In the genomic region with DNA sequence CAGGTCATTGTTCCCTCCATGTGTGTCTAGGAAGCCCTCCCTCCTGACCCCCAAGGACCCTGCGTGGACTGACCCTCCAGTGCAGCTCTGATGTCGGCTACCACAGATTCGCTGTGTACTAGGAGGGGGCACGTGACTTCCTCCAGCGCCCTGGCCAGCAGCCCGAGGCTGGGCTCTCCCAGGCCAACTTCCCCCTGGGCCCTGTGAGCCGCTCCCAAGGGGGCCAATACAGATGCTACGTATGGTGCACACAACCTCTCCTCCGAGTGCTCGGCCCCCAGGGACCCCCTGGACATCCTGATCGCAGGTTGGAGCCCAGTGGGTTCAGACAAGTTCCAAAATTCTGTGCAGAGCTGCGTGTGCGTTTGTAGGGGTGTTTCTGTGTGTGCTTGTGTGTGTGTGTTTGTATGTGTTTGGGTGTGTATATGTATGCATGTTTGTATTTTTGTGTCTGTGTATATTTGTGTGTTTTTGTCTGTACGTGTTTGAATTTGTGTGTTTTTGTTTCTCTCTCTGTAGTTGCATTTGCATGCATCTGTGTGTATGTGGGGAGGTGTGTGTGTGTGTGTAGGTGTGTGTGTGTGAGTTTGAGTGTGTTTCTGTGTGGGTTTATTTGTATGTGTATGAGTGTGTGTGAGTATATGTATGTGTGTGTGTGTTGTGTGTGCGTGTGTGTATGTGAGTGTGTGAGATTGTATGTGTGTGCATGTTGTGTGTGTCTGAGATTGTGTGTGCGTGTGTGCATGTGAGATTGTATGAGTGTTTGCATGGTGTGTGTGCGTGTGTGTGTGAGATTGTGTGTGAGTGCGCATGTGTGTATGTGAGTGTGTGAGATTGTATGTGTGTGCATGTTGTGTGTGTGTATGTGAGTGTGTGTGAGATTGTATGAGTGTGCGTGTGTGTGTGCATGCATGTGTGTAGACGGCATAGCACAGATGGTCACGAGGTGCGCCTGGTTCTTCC, we compare ENCODE assay signal across 19 cellular contexts. TPM values are rescaled to one million over a fixed set of nuclear protein-coding genes. Genes with fewer than 3 reads are reported as not detected.
DNase-seq lines count a peak whose midpoint lies in the region; ATAC-seq and TF ChIP-seq lines count a peak whose summit lies in the region.
"Had no signal": no experiment of that assay in that cellular context is flagged by ENCODE, and none has a peak within 500 bp of the region (broad histone marks: within the 10 kb centered on the region; RNA-seq: fewer than 3 reads in every experiment).

No MANE protein-coding gene starts in this region.

- CTCF ChIA-PET in activated CD4-positive, alpha-beta memory T cell treated with anti-CD3 and anti-CD28 coated beads, Interleukin-2, amount 10 ng/mL, durations not matched to agents 7 days and 5 days (lab: Charles Lee), result no interaction called here

- peak; percentile 55 for DNase-seq in Ammon's horn (ENCODE audit: low spot score)
- peak; percentile 29 for DNase-seq in MV-4-11 (lab: John Stamatoyannopoulos, UW)
- peak; percentile 42 for DNase-seq in left lobe of liver (ENCODE audit: low spot score)
- no peak for DNase-seq in GM19240 (ENCODE audit: insufficient read length, low spot score)
- DNase-seq in activated CD4-positive, alpha-beta memory T cell treated with anti-CD3 and anti-CD28 coated beads, Interleukin-2, amount 10 ng/mL, durations not matched to agents 7 days and 5 days, result no peak
- DNase-seq in H4 (ENCODE audit: low spot score), result no peak
- DNase-seq: activated CD8-positive, alpha-beta memory T cell treated with anti-CD3 and anti-CD28 coated beads, Interleukin-2, amount 50 U/mL, for 4 hours; DMS153; effector CD8-positive, alpha-beta T cell; foreskin fibroblast; H9 had no signal

- peak overlapping the region; percentile 38 for H3K4me3 ChIP-seq in GM12875 (ENCODE audit: low read depth, low read length)
- H3K4me3 ChIP-seq: tibial artery had no signal

- no peaks in the 10 kb centered on the region for H3K36me3 Mint-ChIP-seq in activated CD4-positive, alpha-beta memory T cell treated with anti-CD3 and anti-CD28 coated beads, Interleukin-2, amount 10 ng/mL, durations not matched to agents 7 days and 5 days (ENCODE audit: low read depth)
- H3K36me3 Mint-ChIP-seq: activated naive CD4-positive, alpha-beta T cell treated with anti-CD3 and anti-CD28 coated beads, Interleukin-2, amount 50 U/mL, for 72 hours had no signal

- no peak overlapping the region for H3K27ac Mint-ChIP-seq in activated CD4-positive, alpha-beta memory T cell treated with anti-CD3 and anti-CD28 coated beads, Interleukin-2, amount 10 ng/mL, durations not matched to agents 7 days and 5 days
- H3K27ac Mint-ChIP-seq: activated naive CD4-positive, alpha-beta T cell treated with anti-CD3 and anti-CD28 coated beads, Interleukin-2, amount 50 U/mL, for 72 hours; H9; WTC11 had no signal

- peaks cover 6% of the 10 kb centered on the region for H3K9me3 Mint-ChIP-seq in activated CD4-positive, alpha-beta memory T cell treated with anti-CD3 and anti-CD28 coated beads, Interleukin-2, amount 10 ng/mL, durations not matched to agents 7 days and 5 days

- peaks cover 13% of the 10 kb centered on the region for H3K27me3 Mint-ChIP-seq in activated CD4-positive, alpha-beta memory T cell treated with anti-CD3 and anti-CD28 coated beads, Interleukin-2, amount 10 ng/mL, durations not matched to agents 7 days and 5 days

- H3K4me1 Mint-ChIP-seq in activated CD4-positive, alpha-beta memory T cell treated with anti-CD3 and anti-CD28 coated beads, Interleukin-2, amount 10 ng/mL, durations not matched to agents 7 days and 5 days, result peaks cover 12% of the 10 kb centered on the region
- H3K4me1 Mint-ChIP-seq: H9, WTC11 had no signal

- no peak for TF ChIP-seq CTCF in GM12875 (IDR thresholded peaks at IDR 0.05; ENCODE audit: borderline replicate concordance, insufficient read depth, low read depth, low read length)

- H3K4me3 Mint-ChIP-seq in activated CD4-positive, alpha-beta memory T cell treated with anti-CD3 and anti-CD28 coated beads, Interleukin-2, amount 10 ng/mL, durations not matched to agents 7 days and 5 days, result no peak overlapping the region
- H3K4me3 Mint-ChIP-seq: H9, WTC11 had no signal

- POLR2A ChIA-PET in activated CD4-positive, alpha-beta memory T cell treated with anti-CD3 and anti-CD28 coated beads, Interleukin-2, amount 10 ng/mL, durations not matched to agents 7 days and 5 days (lab: Charles Lee), result no interaction called here

- ATAC-seq in left lobe of liver (peak; percentile 36), GM18870 (IDR thresholded peaks at IDR 0.05; ENCODE audit: unreplicated experiment) (no peak)
- ATAC-seq: activated naive CD4-positive, alpha-beta T cell treated with anti-CD3 and anti-CD28 coated beads, Interleukin-2, amount 50 U/mL, for 72 hours; WTC11 had no signal

RNA-seq across cellular contexts. Expression of a gene that starts 21.4 kb away (rescaled TPM):
- total RNA-seq in left lobe of liver, result 1.6 TPM
- not detected for total RNA-seq in activated CD4-positive, alpha-beta memory T cell treated with anti-CD3 and anti-CD28 coated beads, Interleukin-2, amount 10 ng/mL, durations not matched to agents 7 days and 5 days
- total RNA-seq in H4 (2014; rRNA removed; shearing (Covaris generic)), result not detected in 2 replicates
- total RNA-seq: activated naive CD4-positive, alpha-beta T cell treated with anti-CD3 and anti-CD28 coated beads, Interleukin-2, amount 50 U/mL, for 72 hours; bronchial epithelial cell; H9; MCF 10A; pulmonary artery endothelial cell; WTC11 had no signal

RNA-seq across cellular contexts. Expression of a gene that starts 41.2 kb away (rescaled TPM):
- total RNA-seq in left lobe of liver, result 0.60 TPM
- not detected for total RNA-seq in activated CD4-positive, alpha-beta memory T cell treated with anti-CD3 and anti-CD28 coated beads, Interleukin-2, amount 10 ng/mL, durations not matched to agents 7 days and 5 days
- total RNA-seq in H4 (2014; rRNA removed; shearing (Covaris generic)), result not detected in 2 replicates
- total RNA-seq: activated naive CD4-positive, alpha-beta T cell treated with anti-CD3 and anti-CD28 coated beads, Interleukin-2, amount 50 U/mL, for 72 hours; bronchial epithelial cell; H9; MCF 10A; pulmonary artery endothelial cell; WTC11 had no signal

RNA-seq across cellular contexts. Expression of a gene that starts 49.6 kb away (rescaled TPM):
- not detected for total RNA-seq in left lobe of liver
- 1 to 10 TPM; 2.4 to 3.8 TPM for total RNA-seq in activated CD4-positive, alpha-beta memory T cell treated with anti-CD3 and anti-CD28 coated beads, Interleukin-2, amount 10 ng/mL, durations not matched to agents 7 days and 5 days
- not detected in 2 replicates for total RNA-seq in H4 (2014; rRNA removed; shearing (Covaris generic))
- total RNA-seq: bronchial epithelial cell, H9, MCF 10A, pulmonary artery endothelial cell, WTC11 had no signal

Comparison
In these comparisons a context has a peak if more than half of its experiments do, and no peak if none do; other contexts are left out.
1. DNase-seq: peak in Ammon's horn (single experiment), MV-4-11 (single experiment) and left lobe of liver (single experiment); none in GM19240 (single experiment), activated CD4-positive, alpha-beta memory T cell treated with anti-CD3 and anti-CD28 coated beads, Interleukin-2, amount 10 ng/mL, durations not matched to agents 7 days and 5 days (single experiment) and H4 (single experiment).